8 cellular contexts compared by ENCODE assay signal in the genomic region with DNA sequence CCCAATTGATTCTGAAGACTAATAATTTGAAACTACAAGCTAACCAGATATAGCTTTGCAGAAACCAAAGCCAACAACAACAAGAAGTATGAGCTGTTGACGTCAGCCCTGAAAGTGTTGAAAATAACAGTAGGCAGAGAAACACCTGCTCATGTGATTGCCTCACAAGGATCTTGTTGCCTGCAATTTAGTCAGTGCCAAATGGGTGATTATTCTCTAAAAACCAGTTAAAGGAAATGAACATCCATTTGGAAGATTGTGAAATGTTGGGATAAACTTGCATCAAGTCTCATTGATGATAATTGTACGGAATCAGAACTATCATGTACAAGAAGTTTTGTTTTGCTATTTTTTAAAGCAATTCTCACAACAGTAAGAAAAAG. TPM values are rescaled to one million over a fixed set of nuclear protein-coding genes. Genes with fewer than 3 reads are reported as not detected.
DNase-seq lines count a peak whose midpoint lies in the region; ATAC-seq, FAIRE-seq and TF ChIP-seq lines count a peak whose summit lies in the region.

No MANE protein-coding gene starts in this region.

- H3K4me3 ChIP-seq in CD8-positive, alpha-beta memory T cell (ENCODE audit: low read length): peak overlapping the region; percentile 93

- ATAC-seq in GM19351 (IDR thresholded peaks at IDR 0.05; ENCODE audit: unreplicated experiment): peak; percentile 43
- peak; percentile 35 for ATAC-seq in HG03378 (IDR thresholded peaks at IDR 0.05; ENCODE audit: unreplicated experiment)
- ATAC-seq in activated naive CD4-positive, alpha-beta T cell treated with anti-CD3 and anti-CD28 coated beads, Interleukin-2, amount 50 U/mL, for 72 hours: peak in 1 of 2 donors; percentile 27

- no peak for TF ChIP-seq CTCF in D721Med (IDR thresholded peaks at IDR 0.05; ENCODE audit: insufficient read depth, missing control alignments)

- no peaks in the 10 kb centered on the region for H3K9me3 ChIP-seq in CD8-positive, alpha-beta memory T cell (ENCODE audit: low read length)

- peaks cover 31 to 81% (median 35%) of the 10 kb centered on the region in 3 donors for H3K36me3 Mint-ChIP-seq in CD8-positive, alpha-beta memory T cell
- H3K36me3 Mint-ChIP-seq in activated naive CD4-positive, alpha-beta T cell treated with anti-CD3 and anti-CD28 coated beads, Interleukin-2, amount 50 U/mL, for 72 hours: peaks cover 83 to 86% of the 10 kb centered on the region in 2 donors

- H3K27me3 ChIP-seq in CD8-positive, alpha-beta memory T cell (ENCODE audit: insufficient read depth, low read length, poor library complexity, severe bottlenecking): no peaks in the 10 kb centered on the region

- no peaks in the 10 kb centered on the region for H3K27me3 Mint-ChIP-seq in CD8-positive, alpha-beta memory T cell

- CTCF ChIA-PET in CD8-positive, alpha-beta memory T cell (lab: Charles Lee): interaction anchor here (0.8 to 4.9 kb wide), 12 partner anchors 13 to 115 kb away, joined by 3 to 27 read pairs (median 4); no protein-coding TSS in a partner anchor

- DNase-seq in CD8-positive, alpha-beta memory T cell: peak in 3 of 5 donors; percentile 68 to 79 (median 70)
- DNase-seq in activated naive CD4-positive, alpha-beta T cell treated with anti-CD3 and anti-CD28 coated beads, Interleukin-2, amount 50 U/mL, for 72 hours (ENCODE audit: low spot score in 2 of 2): no peak
- DNase-seq in renal cortical epithelial cell (ENCODE audit: low read depth): peak; percentile 76
- no peak for DNase-seq in NCI-H524 treated with DMSO at 0.1 percent for 48 hours (lab: John Stamatoyannopoulos, UW)
- DNase-seq in GM19240 (ENCODE audit: insufficient read length, low spot score): no peak
- DNase-seq in D721Med (ENCODE audit: insufficient read length, low spot score): no peak

- peak overlapping the region; percentile 93 to 99 (median 96) for H3K4me3 Mint-ChIP-seq in CD8-positive, alpha-beta memory T cell

- H3K36me3 ChIP-seq in CD8-positive, alpha-beta memory T cell (ENCODE audit: insufficient read depth, low read length): peaks cover 17% of the 10 kb centered on the region

- FAIRE-seq in D721Med (lab: Jason Lieb, UNC): no peak

- H3K27ac Mint-ChIP-seq in CD8-positive, alpha-beta memory T cell: peak overlapping the region; percentile 92 to 98 (median 94)
- peak overlapping the region; percentile 99 for H3K27ac Mint-ChIP-seq in activated naive CD4-positive, alpha-beta T cell treated with anti-CD3 and anti-CD28 coated beads, Interleukin-2, amount 50 U/mL, for 72 hours

- H3K4me1 ChIP-seq in CD8-positive, alpha-beta memory T cell (ENCODE audit: insufficient read depth, low read length): peaks cover 10% of the 10 kb centered on the region

- peaks cover 32 to 43% (median 35%) of the 10 kb centered on the region in 3 donors for H3K4me1 Mint-ChIP-seq in CD8-positive, alpha-beta memory T cell

- peak overlapping the region; percentile 84 for H3K27ac ChIP-seq in CD8-positive, alpha-beta memory T cell (ENCODE audit: low read depth, low read length)

- POLR2A ChIA-PET in CD8-positive, alpha-beta memory T cell (lab: Charles Lee): interaction anchor here (0.6 to 5.2 kb wide), 15 partner anchors 10 to 113 kb away, joined by 3 to 45 read pairs (median 5); no protein-coding TSS in a partner anchor

- H3K9me3 Mint-ChIP-seq in CD8-positive, alpha-beta memory T cell: no peaks in the 10 kb centered on the region
- no peaks in the 10 kb centered on the region for H3K9me3 Mint-ChIP-seq in activated naive CD4-positive, alpha-beta T cell treated with anti-CD3 and anti-CD28 coated beads, Interleukin-2, amount 50 U/mL, for 72 hours

RNA-seq across cellular contexts. Expression of a gene that starts 2.8 kb away (rescaled TPM):
- total RNA-seq in CD8-positive, alpha-beta memory T cell: 100 to 1,000 TPM; 195 to 202 TPM
- polyA plus RNA-seq in CD8-positive, alpha-beta memory T cell: 144 TPM
- 100 to 1,000 TPM; 417 to 596 TPM for total RNA-seq in activated naive CD4-positive, alpha-beta T cell treated with anti-CD3 and anti-CD28 coated beads, Interleukin-2, amount 50 U/mL, for 72 hours
- 0.94 TPM in 1 of 2 replicates, not detected in the other for total RNA-seq in renal cortical epithelial cell

Comparison
In these comparisons a context has a peak if more than half of its experiments do, and no peak if none do; other contexts are left out.
1. DNase-seq: peak in CD8-positive, alpha-beta memory T cell (3 of 5) and renal cortical epithelial cell (single experiment); none in activated naive CD4-positive, alpha-beta T cell treated with anti-CD3 and anti-CD28 coated beads, Interleukin-2, amount 50 U/mL, for 72 hours (0 of 2), NCI-H524 treated with DMSO at 0.1 percent for 48 hours (single experiment), GM19240 (single experiment) and D721Med (single experiment).
2. RNA of a gene that starts 2.8 kb away (total RNA-seq): 417 to 596 TPM in activated naive CD4-positive, alpha-beta T cell treated with anti-CD3 and anti-CD28 coated beads, Interleukin-2, amount 50 U/mL, for 72 hours and 195 to 202 TPM in CD8-positive, alpha-beta memory T cell; 0.94 TPM in renal cortical epithelial cell; every median in the first group is over 100 times any median in the second.